33 cellular contexts compared by ENCODE assay signal in the genomic region with DNA sequence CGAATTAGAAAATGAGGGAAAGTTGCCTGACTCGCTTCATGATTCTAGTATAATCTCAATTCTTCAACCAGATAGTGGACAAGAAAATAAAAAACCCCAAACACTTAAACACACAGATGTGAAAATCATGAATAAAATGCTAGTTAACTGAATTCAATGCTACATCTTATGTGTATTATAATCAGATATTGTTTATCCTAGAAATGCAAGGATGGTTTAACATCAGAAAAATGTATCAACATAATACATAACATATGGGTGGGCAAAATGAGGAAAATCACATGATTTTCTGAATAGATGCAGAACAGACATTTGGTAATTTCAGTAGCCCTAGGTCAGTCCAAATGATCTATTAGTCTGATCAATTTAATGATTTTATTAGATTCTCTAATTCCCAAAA.
"Had no signal": no experiment of that assay in that cellular context is flagged by ENCODE, and none has a peak within 500 bp of the region (broad histone marks: within the 10 kb centered on the region; RNA-seq: fewer than 3 reads in every experiment).

No MANE protein-coding gene starts in this region.

- H3K4me3 ChIP-seq: adrenal gland, ascending aorta, body of pancreas, breast epithelium, cardiac muscle cell had no signal

- FAIRE-seq: astrocyte, bronchial epithelial cell had no signal

- ATAC-seq: activated naive CD4-positive, alpha-beta T cell treated with anti-CD3 and anti-CD28 coated beads, Interleukin-2, amount 50 U/mL, for 72 hours; activated naive CD8-positive, alpha-beta T cell treated with anti-CD3 and anti-CD28 coated beads, Interleukin-2, amount 50 U/mL, for 24 hours; activated T-cell treated with anti-CD3 and anti-CD28 coated beads, Interleukin-2, amount 50 U/mL, for 4 hours; activated T-cell treated with anti-CD3 and anti-CD28 coated beads, Interleukin-2, amount 50 U/mL, for 72 hours; activated T-helper 17 cell treated with anti-CD3 and anti-CD28 coated beads, Interleukin-2, amount 50 U/mL, for 72 hours; body of pancreas had no signal

- H3K27me3 ChIP-seq: adrenal gland, ascending aorta, body of pancreas, brain microvascular endothelial cell, breast epithelium, cardiac muscle cell had no signal

- H3K36me3 ChIP-seq: adrenal gland, ascending aorta, brain microvascular endothelial cell, breast epithelium, cardiac muscle cell had no signal

- H3K4me1 ChIP-seq: adrenal gland, ascending aorta, body of pancreas, breast epithelium had no signal

- DNase-seq: activated effector memory CD4-positive, alpha-beta T cell treated with anti-CD3 and anti-CD28 coated beads, Interleukin-2, amount 50 U/mL, for 16 hours; activated effector memory CD4-positive, alpha-beta T cell treated with Interleukin-2 at 50 U/mL for 16 hours; activated gamma-delta T cell; activated gamma-delta T cell treated with Interleukin-2 at 50 U/mL for 16 hours; activated naive CD4-positive, alpha-beta T cell; activated naive CD4-positive, alpha-beta T cell treated with anti-CD3 and anti-CD28 coated beads for 36 hours; activated naive CD4-positive, alpha-beta T cell treated with anti-CD3 and anti-CD28 coated beads, Interleukin-2, amount 10 ng/mL, durations not matched to agents 7 days and 5 days; activated naive CD4-positive, alpha-beta T cell treated with anti-CD3 and anti-CD28 coated beads, Interleukin-2, amount 50 U/mL, for 16 hours; activated naive CD4-positive, alpha-beta T cell treated with Interleukin-2 at 50 U/mL for 16 hours; activated naive CD8-positive, alpha-beta T cell treated with anti-CD3 and anti-CD28 coated beads for 36 hours; activated naive CD8-positive, alpha-beta T cell treated with anti-CD3 and anti-CD28 coated beads, Interleukin-2, amount 10 ng/mL, durations not matched to agents 7 days and 5 days; activated naive CD8-positive, alpha-beta T cell treated with anti-CD3 and anti-CD28 coated beads, Interleukin-2, amount 50 U/mL, for 24 hours; activated T-cell treated with anti-CD3 and anti-CD28 coated beads, Interleukin-2, amount 50 U/mL, for 24 hours; activated T-cell treated with anti-CD3 and anti-CD28 coated beads, Interleukin-2, amount 50 U/mL, for 4 hours; activated T-cell treated with anti-CD3 and anti-CD28 coated beads, Interleukin-2, amount 50 U/mL, for 48 hours; activated T-cell treated with anti-CD3 and anti-CD28 coated beads, Interleukin-2, amount 50 U/mL, for 72 hours; adrenal gland; amniotic stem cell; amygdala; anterior cingulate cortex; aorta; body of pancreas; brain microvascular endothelial cell; caudate nucleus; central memory CD4-positive, alpha-beta T cell; cerebellar nuclear complex had no signal

- H3K9me3 ChIP-seq: adrenal gland, body of pancreas had no signal

- H3K27ac ChIP-seq: adrenal gland, ascending aorta, body of pancreas, brain microvascular endothelial cell, breast epithelium, cardiac muscle cell had no signal
